12 cellular contexts compared by ENCODE assay signal in genomic region chr3:140953028-140953960, GRCh38. TPM values are rescaled to one million over a fixed set of nuclear protein-coding genes. Genes with fewer than 3 reads are reported as not detected.
DNase-seq lines count a peak whose midpoint lies in the region; ATAC-seq, FAIRE-seq and TF ChIP-seq lines count a peak whose summit lies in the region.
"Had no signal": no experiment of that assay in that cellular context is flagged by ENCODE, and none has a peak within 500 bp of the region (broad histone marks: within the 10 kb centered on the region; RNA-seq: fewer than 3 reads in every experiment).

No MANE protein-coding gene starts in this region.

- peaks cover 64% of the 10 kb centered on the region for H3K4me1 Mint-ChIP-seq in activated naive CD8-positive, alpha-beta T cell (ENCODE audit: low read depth)
- peaks cover 40% of the 10 kb centered on the region for H3K4me1 Mint-ChIP-seq in activated naive CD8-positive, alpha-beta T cell treated with anti-CD3 and anti-CD28 coated beads for 36 hours
- peaks cover 33% of the 10 kb centered on the region for H3K4me1 Mint-ChIP-seq in stimulated activated naive CD8-positive, alpha-beta T cell treated with anti-CD3 and anti-CD28 coated beads, Interleukin-15, amount 100 ng/mL, for 72 hours

- H3K36me3 Mint-ChIP-seq in activated naive CD8-positive, alpha-beta T cell: peaks cover 9% of the 10 kb centered on the region
- peaks cover 16% of the 10 kb centered on the region for H3K36me3 Mint-ChIP-seq in activated naive CD8-positive, alpha-beta T cell treated with anti-CD3 and anti-CD28 coated beads for 36 hours

- no peaks in the 10 kb centered on the region for H3K4me1 ChIP-seq in fibroblast of lung (ENCODE audit: control insufficient read depth, extremely low read depth, insufficient read depth, low read length)
- H3K4me1 ChIP-seq: BLaER1 had no signal

- no peaks in the 10 kb centered on the region for H3K9me3 Mint-ChIP-seq in activated naive CD8-positive, alpha-beta T cell (ENCODE audit: low read depth)
- H3K9me3 Mint-ChIP-seq in activated naive CD8-positive, alpha-beta T cell treated with anti-CD3 and anti-CD28 coated beads for 36 hours: no peaks in the 10 kb centered on the region
- H3K9me3 Mint-ChIP-seq in stimulated activated naive CD8-positive, alpha-beta T cell treated with anti-CD3 and anti-CD28 coated beads, Interleukin-15, amount 100 ng/mL, for 72 hours: no peaks in the 10 kb centered on the region
- H3K9me3 Mint-ChIP-seq: WTC11 had no signal

- H3K9me3 ChIP-seq in fibroblast of lung (ENCODE audit: control insufficient read depth, insufficient read depth, low read depth, low read length): no peaks in the 10 kb centered on the region
- H3K9me3 ChIP-seq: BLaER1, gastroesophageal sphincter had no signal

- no peaks in the 10 kb centered on the region for H3K36me3 ChIP-seq in fibroblast of lung (ENCODE audit: control insufficient read depth, insufficient read depth, low read length)

- DNase-seq in activated naive CD8-positive, alpha-beta T cell treated with anti-CD3 and anti-CD28 coated beads for 36 hours: no peak
- DNase-seq in RCC 7860 (ENCODE audit: low spot score) (peak; percentile 23), fibroblast of lung (ENCODE audit: low read depth in 2 of 2) (peak; percentile 69 to 80), midbrain (lab: John Stamatoyannopoulos, UW) (no peak)
- no peak for DNase-seq in stimulated activated naive CD8-positive, alpha-beta T cell treated with anti-CD3 and anti-CD28 coated beads, Interleukin-15, amount 100 ng/mL, for 72 hours
- DNase-seq: NCI-H446 had no signal

- no peaks in the 10 kb centered on the region for H4K20me1 ChIP-seq in fibroblast of lung (ENCODE audit: control insufficient read depth, extremely low read depth, insufficient read depth, low read length)

- H2AFZ ChIP-seq in fibroblast of lung (ENCODE audit: low read length): no peak overlapping the region

- peak overlapping the region; percentile 46 for H3K27ac Mint-ChIP-seq in activated naive CD8-positive, alpha-beta T cell
- no peak overlapping the region for H3K27ac Mint-ChIP-seq in activated naive CD8-positive, alpha-beta T cell treated with anti-CD3 and anti-CD28 coated beads for 36 hours
- no peak overlapping the region for H3K27ac Mint-ChIP-seq in stimulated activated naive CD8-positive, alpha-beta T cell treated with anti-CD3 and anti-CD28 coated beads, Interleukin-15, amount 100 ng/mL, for 72 hours

- peaks cover 54% of the 10 kb centered on the region for H3K79me2 ChIP-seq in fibroblast of lung (ENCODE audit: control insufficient read depth, insufficient read depth, low read length)

- peak; percentile 75 for ATAC-seq in stimulated activated naive CD8-positive, alpha-beta T cell treated with anti-CD3 and anti-CD28 coated beads, Interleukin-15, amount 100 ng/mL, for 72 hours
- ATAC-seq in GM19397 (IDR thresholded peaks at IDR 0.05; ENCODE audit: unreplicated experiment) (no peak), HG03095 (IDR thresholded peaks at IDR 0.05; ENCODE audit: unreplicated experiment) (no peak)
- ATAC-seq: gastroesophageal sphincter, WTC11 had no signal

- no peak overlapping the region for H3K4me3 ChIP-seq in fibroblast of lung (replicated peaks in 1 of 4; ENCODE audit: control extremely low read depth in 1 of 4, insufficient read depth in 1 of 4, low read depth in 3 of 4, low read length in 4 of 4)
- H3K4me3 ChIP-seq: BLaER1, gastroesophageal sphincter had no signal

- H3K27me3 ChIP-seq in fibroblast of lung (ENCODE audit: control insufficient read depth, insufficient read depth, low read length): no peaks in the 10 kb centered on the region
- H3K27me3 ChIP-seq: BLaER1, gastroesophageal sphincter had no signal

- FAIRE-seq in RCC 7860 (lab: Jason Lieb, UNC): peak; percentile 81

- no peak overlapping the region for H3K9ac ChIP-seq in fibroblast of lung (ENCODE audit: insufficient read depth, low read length)
- H3K9ac ChIP-seq: BLaER1 had no signal

- no peak overlapping the region for H3K4me3 Mint-ChIP-seq in activated naive CD8-positive, alpha-beta T cell
- no peak overlapping the region for H3K4me3 Mint-ChIP-seq in activated naive CD8-positive, alpha-beta T cell treated with anti-CD3 and anti-CD28 coated beads for 36 hours
- H3K4me3 Mint-ChIP-seq in stimulated activated naive CD8-positive, alpha-beta T cell treated with anti-CD3 and anti-CD28 coated beads, Interleukin-15, amount 100 ng/mL, for 72 hours: no peak overlapping the region
- H3K4me3 Mint-ChIP-seq: WTC11 had no signal

- no peak for TF ChIP-seq CTCF in fibroblast of lung (conservative IDR thresholded peaks at IDR 0.05 in 1 of 2, IDR thresholded peaks at IDR 0.05 in 1 of 2; ENCODE audit: low read depth in 1 of 2, low read length in 2 of 2)

- no peak overlapping the region for H3K4me2 ChIP-seq in fibroblast of lung (ENCODE audit: extremely low read depth, insufficient read depth, low read length)
- H3K4me2 ChIP-seq: BLaER1 had no signal

- H3K27me3 Mint-ChIP-seq in activated naive CD8-positive, alpha-beta T cell: no peaks in the 10 kb centered on the region
- H3K27me3 Mint-ChIP-seq in activated naive CD8-positive, alpha-beta T cell treated with anti-CD3 and anti-CD28 coated beads for 36 hours: no peaks in the 10 kb centered on the region
- no peaks in the 10 kb centered on the region for H3K27me3 Mint-ChIP-seq in stimulated activated naive CD8-positive, alpha-beta T cell treated with anti-CD3 and anti-CD28 coated beads, Interleukin-15, amount 100 ng/mL, for 72 hours

- H3K27ac ChIP-seq in fibroblast of lung (ENCODE audit: insufficient read depth, low read length): no peak overlapping the region
- H3K27ac ChIP-seq: BLaER1, gastroesophageal sphincter had no signal

RNA-seq across cellular contexts. Expression of gene SLC25A36, which starts 11.7 kb away (rescaled TPM):
- 10 to 100 TPM; 61.4 to 65.1 TPM for total RNA-seq in activated naive CD8-positive, alpha-beta T cell treated with anti-CD3 and anti-CD28 coated beads for 36 hours
- 55.0 and 78.6 TPM in 2 replicates for total RNA-seq in fibroblast of lung
- polyA plus RNA-seq in fibroblast of lung: 29.7 and 53.6 TPM in 2 replicates
- 18.1 and 23.7 TPM in 2 replicates for polyA plus RNA-seq in fibroblast of lung (2012)
- polyA minus RNA-seq in fibroblast of lung (ENCODE audit: low replicate concordance): 1.5 and 1.8 TPM in 2 replicates

Comparison
In these comparisons a context has a peak if more than half of its experiments do, and no peak if none do; other contexts are left out.
1. DNase-seq: peak in RCC 7860 (single experiment) and fibroblast of lung (2 of 2); none in activated naive CD8-positive, alpha-beta T cell treated with anti-CD3 and anti-CD28 coated beads for 36 hours (single experiment), stimulated activated naive CD8-positive, alpha-beta T cell treated with anti-CD3 and anti-CD28 coated beads, Interleukin-15, amount 100 ng/mL, for 72 hours (0 of 2) and midbrain (single experiment).